9 cellular contexts compared by ENCODE assay signal in the genomic region with DNA sequence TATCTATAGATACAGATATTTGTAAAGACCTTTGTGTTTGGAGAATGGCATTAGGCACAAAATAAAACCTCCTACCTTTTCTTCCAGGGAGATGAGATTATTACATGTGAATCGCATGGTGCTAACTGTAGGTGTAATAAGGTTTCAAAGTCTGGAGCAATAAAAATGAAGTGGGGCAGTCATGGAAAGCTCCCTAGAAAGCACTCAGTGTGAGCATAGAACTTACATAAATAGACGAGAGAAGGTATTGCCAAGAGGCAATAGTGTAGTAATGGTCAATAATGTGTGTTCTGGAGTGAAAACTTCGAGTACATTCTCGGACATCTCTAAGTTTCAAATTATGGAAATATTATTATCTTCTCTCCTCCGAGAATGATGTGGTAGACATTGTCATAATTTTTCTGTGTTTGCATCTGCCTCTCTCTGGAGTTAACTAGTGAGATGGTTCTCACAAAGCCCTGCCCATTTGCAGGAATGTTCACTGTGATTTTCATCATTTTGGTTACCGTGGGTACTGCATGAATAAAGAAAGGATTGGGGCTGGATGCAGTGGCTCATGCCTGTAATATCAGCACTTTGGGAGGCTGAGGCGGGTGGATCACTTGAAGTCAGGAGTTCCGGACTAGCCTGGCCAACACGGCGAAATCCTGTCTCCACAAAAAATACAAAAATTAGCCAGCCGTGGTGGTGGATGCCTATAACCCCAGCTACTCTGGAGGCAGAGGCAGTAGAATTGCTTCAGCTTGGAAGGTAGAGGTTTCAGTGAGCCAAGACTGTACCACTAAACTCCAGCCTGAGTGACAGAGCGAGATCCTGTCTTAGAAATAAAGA. TPM values are rescaled to one million over a fixed set of nuclear protein-coding genes. Genes with fewer than 3 reads are reported as not detected.
DNase-seq lines count a peak whose midpoint lies in the region; ATAC-seq, FAIRE-seq and TF ChIP-seq lines count a peak whose summit lies in the region.
"Had no signal": no experiment of that assay in that cellular context is flagged by ENCODE, and none has a peak within 500 bp of the region (broad histone marks: within the 10 kb centered on the region; RNA-seq: fewer than 3 reads in every experiment).

No MANE protein-coding gene starts in this region.

- in situ Hi-C loops in K562 (cut with MboI), result no loop called here

- H3K9me3 Mint-ChIP-seq in natural killer cell, result no peaks in the 10 kb centered on the region
- H3K9me3 Mint-ChIP-seq in natural killer cell treated with Interleukin-12 subunit alpha and Interleukin-12 subunit beta and Interleukin-15 and Interleukin-18, amount 100 ng/mL, for 72 hours, result no peaks in the 10 kb centered on the region
- H3K9me3 Mint-ChIP-seq in activated CD4-positive, alpha-beta memory T cell treated with anti-CD3 and anti-CD28 coated beads, Interleukin-2, amount 10 ng/mL, durations not matched to agents 7 days and 5 days, result no peaks in the 10 kb centered on the region

- CTCF ChIA-PET in K562 (lab: Yijun Ruan, JAX; ENCODE audit: low intra/inter-chr PET ratio), result no interaction called here
- CTCF ChIA-PET in activated CD4-positive, alpha-beta memory T cell treated with anti-CD3 and anti-CD28 coated beads, Interleukin-2, amount 10 ng/mL, durations not matched to agents 7 days and 5 days (lab: Charles Lee), result no interaction called here

- H3K4me2 ChIP-seq in K562 (ENCODE audit: insufficient read depth, low read length), result no peak overlapping the region

- no peak for TF ChIP-seq EP300 in K562 (IDR thresholded peaks at IDR 0.05; ENCODE audit: low read length)

- 47% methylated on average over 12 of the region's 12 CpGs for WGBS in K562 (ENCODE audit: insufficient coverage, low coverage, missing lambda C conversion rate)

- BruUV-seq in K562 (replicated peaks; lab: Mats Ljungman, UMichigan), result no TSS peak

- H3K9me1 ChIP-seq in K562 (ENCODE audit: control insufficient read depth, insufficient read depth, low read length), result no peaks in the 10 kb centered on the region

- no peaks in the 10 kb centered on the region for H3K79me2 ChIP-seq in K562 (ENCODE audit: control insufficient read depth, insufficient read depth, low read length)

- H4K20me1 ChIP-seq in K562 (replicated peaks; ENCODE audit: control insufficient read depth, insufficient read depth, low read length), result no peaks in the 10 kb centered on the region

- H3K27me3 ChIP-seq in K562 (ENCODE audit: control insufficient read depth in 2 of 2, insufficient read depth in 2 of 2, low read length in 2 of 2), result no peaks in the 10 kb centered on the region
- H3K27me3 ChIP-seq: BE2C had no signal

- peaks cover 0 to 3% of the 10 kb centered on the region in 2 experiments; a peak in 2 of 5 replicates for H3K4me1 ChIP-seq in K562 (replicated peaks in 1 of 2; ENCODE audit: control insufficient read depth in 2 of 2, insufficient read depth in 2 of 2, low read length in 2 of 2)
- H3K4me1 ChIP-seq: BE2C had no signal

- no peak overlapping the region for H3K4me3 ChIP-seq in K562

- no peak for FAIRE-seq in K562 (lab: Jason Lieb, UNC)

- peak; percentile 57 for TF ChIP-seq POLR2A in K562 (conservative IDR thresholded peaks at IDR 0.05)

- no peaks in the 10 kb centered on the region for H3K27me3 Mint-ChIP-seq in natural killer cell (ENCODE audit: low read depth in 2 of 2)
- H3K27me3 Mint-ChIP-seq in natural killer cell treated with Interleukin-12 subunit alpha and Interleukin-12 subunit beta and Interleukin-15 and Interleukin-18, amount 100 ng/mL, for 72 hours, result no peaks in the 10 kb centered on the region
- H3K27me3 Mint-ChIP-seq in activated CD4-positive, alpha-beta memory T cell treated with anti-CD3 and anti-CD28 coated beads, Interleukin-2, amount 10 ng/mL, durations not matched to agents 7 days and 5 days, result no peaks in the 10 kb centered on the region

- H3K27ac Mint-ChIP-seq in natural killer cell, result peak overlapping the region; percentile 9 to 86
- peak overlapping the region in 1 of 2 donors; percentile 16 for H3K27ac Mint-ChIP-seq in natural killer cell treated with Interleukin-12 subunit alpha and Interleukin-12 subunit beta and Interleukin-15 and Interleukin-18, amount 100 ng/mL, for 72 hours
- no peak overlapping the region for H3K27ac Mint-ChIP-seq in activated CD4-positive, alpha-beta memory T cell treated with anti-CD3 and anti-CD28 coated beads, Interleukin-2, amount 10 ng/mL, durations not matched to agents 7 days and 5 days

- no peak overlapping the region for H3K27ac ChIP-seq in K562 (ENCODE audit: extremely low read depth, low read depth, low read length)

- H3K36me3 ChIP-seq in K562 (ENCODE audit: control insufficient read depth, insufficient read depth, low read length), result peaks cover 39% of the 10 kb centered on the region

- intact Hi-C loops in natural killer cell (cut with micrococcal nuclease), result loop anchor here (10.0 kb wide), 1 partner anchor 266 kb away; no protein-coding TSS in a partner anchor
- intact Hi-C loops in K562 (cut with micrococcal nuclease), result no loop called here

- H2AFZ ChIP-seq in K562 (ENCODE audit: low read depth, low read length), result peak overlapping the region; percentile 13; the same call in 1 of the 2 replicates

- no peak for TF ChIP-seq RAD21 in K562 (CRISPR knock-in tag; conservative IDR thresholded peaks at IDR 0.05 in 1 of 2, IDR thresholded peaks at IDR 0.05 in 1 of 2)

- H3K9me3 ChIP-seq in K562 (replicated peaks; ENCODE audit: control insufficient read depth, insufficient read depth, low read depth, low read length), result no peaks in the 10 kb centered on the region
- H3K9me3 ChIP-seq: BE2C had no signal

- DNase-seq in natural killer cell, result no peak
- DNase-seq in natural killer cell treated with Interleukin-12 subunit alpha and Interleukin-12 subunit beta and Interleukin-15 and Interleukin-18, amount 100 ng/mL, for 72 hours (ENCODE audit: low spot score), result no peak
- DNase-seq in K562 (ENCODE audit: extremely low read depth in 1 of 4, low spot score in 3 of 4), result peak in 1 of 4 experiments; percentile 23
- peak; percentile 70 for DNase-seq in islet precursor cell
- DNase-seq in effector CD8-positive, alpha-beta T cell (lab: John Stamatoyannopoulos, UW), result no peak
- DNase-seq in activated CD4-positive, alpha-beta memory T cell treated with anti-CD3 and anti-CD28 coated beads, Interleukin-2, amount 10 ng/mL, durations not matched to agents 7 days and 5 days, result no peak
- no peak for DNase-seq in NCI-H2107 treated with DMSO at 0.1 percent for 48 hours (lab: John Stamatoyannopoulos, UW; ENCODE audit: unreplicated experiment)
- DNase-seq: BE2C had no signal

- no peak overlapping the region for H3K4me3 Mint-ChIP-seq in natural killer cell
- H3K4me3 Mint-ChIP-seq in natural killer cell treated with Interleukin-12 subunit alpha and Interleukin-12 subunit beta and Interleukin-15 and Interleukin-18, amount 100 ng/mL, for 72 hours, result no peak overlapping the region
- no peak overlapping the region for H3K4me3 Mint-ChIP-seq in activated CD4-positive, alpha-beta memory T cell treated with anti-CD3 and anti-CD28 coated beads, Interleukin-2, amount 10 ng/mL, durations not matched to agents 7 days and 5 days

- TF ChIP-seq CTCF in natural killer cell (IDR thresholded peaks at IDR 0.05) (no peak), K562 (IDR thresholded peaks at IDR 0.05 in 2 of 3, conservative IDR thresholded peaks at IDR 0.05 in 1 of 3; ENCODE audit: insufficient read depth in 2 of 3, low read depth in 1 of 3, low read length in 3 of 3) (no peak)

- POLR2A ChIA-PET in K562 (lab: Yijun Ruan, JAX), result interaction anchor here (0.8 to 1.3 kb wide), 4 partner anchors 9 to 402 kb away, joined by 3 to 5 read pairs (median 4); partner anchors contain the start of gene TRDMT1
- POLR2A ChIA-PET in activated CD4-positive, alpha-beta memory T cell treated with anti-CD3 and anti-CD28 coated beads, Interleukin-2, amount 10 ng/mL, durations not matched to agents 7 days and 5 days (lab: Charles Lee), result interaction anchor here (0.7 to 3.1 kb wide), 9 partner anchors 9 to 419 kb away, joined by 3 to 16 read pairs (median 4); partner anchors contain the start of genes TRDMT1 and VIM

- H3K36me3 Mint-ChIP-seq in natural killer cell, result peaks cover 25% of the 10 kb centered on the region
- peaks cover 27% of the 10 kb centered on the region for H3K36me3 Mint-ChIP-seq in natural killer cell treated with Interleukin-12 subunit alpha and Interleukin-12 subunit beta and Interleukin-15 and Interleukin-18, amount 100 ng/mL, for 72 hours
- peaks cover 48% of the 10 kb centered on the region for H3K36me3 Mint-ChIP-seq in activated CD4-positive, alpha-beta memory T cell treated with anti-CD3 and anti-CD28 coated beads, Interleukin-2, amount 10 ng/mL, durations not matched to agents 7 days and 5 days (ENCODE audit: low read depth)

- peaks cover 4 to 19% of the 10 kb centered on the region in 2 donors for H3K4me1 Mint-ChIP-seq in natural killer cell
- H3K4me1 Mint-ChIP-seq in natural killer cell treated with Interleukin-12 subunit alpha and Interleukin-12 subunit beta and Interleukin-15 and Interleukin-18, amount 100 ng/mL, for 72 hours (ENCODE audit: low read depth in 2 of 2), result peaks cover 18 to 20% of the 10 kb centered on the region in 2 donors
- H3K4me1 Mint-ChIP-seq in activated CD4-positive, alpha-beta memory T cell treated with anti-CD3 and anti-CD28 coated beads, Interleukin-2, amount 10 ng/mL, durations not matched to agents 7 days and 5 days, result peaks cover 31% of the 10 kb centered on the region

- H3K9ac ChIP-seq in K562 (ENCODE audit: insufficient read depth in 1 of 2, low read depth in 2 of 2, low read length in 2 of 2), result peak overlapping the region in 1 of 2 experiments; percentile 8; a peak in 1 of 4 replicates

- peak in 2 of 3 donors; percentile 14 to 25 for ATAC-seq in natural killer cell
- ATAC-seq in natural killer cell treated with Interleukin-12 subunit alpha and Interleukin-12 subunit beta and Interleukin-15 and Interleukin-18, amount 100 ng/mL, for 72 hours, result no peak
- ATAC-seq in K562, result peak; percentile 58
- ATAC-seq in GM21576 (IDR thresholded peaks at IDR 0.05; ENCODE audit: unreplicated experiment), result no peak

RNA-seq across cellular contexts. Expression of gene VIM, which starts 10.6 kb away (rescaled TPM):
- total RNA-seq in natural killer cell, result 100 to 1,000 TPM; 627 to 717 (median 634) TPM
- 100 to 1,000 TPM; 587 to 647 TPM for total RNA-seq in natural killer cell treated with Interleukin-12 subunit alpha and Interleukin-12 subunit beta and Interleukin-15 and Interleukin-18, amount 100 ng/mL, for 72 hours
- 119 and 160 TPM in 2 replicates for total RNA-seq in K562 (2011; cell fraction: chromatin; rRNA removed; ENCODE audit: low replicate concordance)
- total RNA-seq in K562 (2011; cell fraction: nucleolus; rRNA removed), result 119 and 169 TPM in 2 replicates
- 116 and 178 TPM in 2 replicates for total RNA-seq in K562 (2011; cell fraction: nucleoplasm; rRNA removed)
- total RNA-seq in K562 (2014; rRNA removed), result 604 and 655 TPM in 2 replicates
- 264 and 301 TPM in 2 replicates for total RNA-seq in K562 (2014; rRNA removed; fragmentation: Illumina TruSeq; extraction: Trizol)
- total RNA-seq in K562 (2015; rRNA removed; fragmentation: Illumina TruSeq; extraction: Trizol), result 441 and 490 TPM in 2 replicates
- 571 and 621 TPM in 2 replicates for total RNA-seq in K562 (2021)
- 300 and 518 TPM in 2 replicates for polyA plus RNA-seq in K562 (2011; rRNA removed)
- polyA plus RNA-seq in K562 (2011; cell fraction: cytosol; rRNA removed), result 296 and 577 TPM in 2 replicates
- polyA plus RNA-seq in K562 (2011; cell fraction: nucleus; rRNA removed), result 267 and 332 TPM in 2 replicates
- 869 and 1,478 TPM in 2 replicates for polyA plus RNA-seq in K562 (2012)
- polyA plus RNA-seq in K562 (2014; fragmentation: Illumina TruSeq; extraction: Trizol), result 458 and 481 TPM in 2 replicates
- 100 to 1,000 TPM in 1 of 2 experiments, 10 to 100 TPM in 1; 86.0 to 123 TPM for polyA plus RNA-seq in K562 (2014; fragmentation: Nextera tagmentation; extraction: Ambion mirVana)
- polyA plus RNA-seq in K562 (2014; rRNA removed), result 275 and 383 TPM in 2 replicates
- 448 and 611 TPM in 2 replicates for polyA minus RNA-seq in K562 (2011; rRNA and poly(A)+ RNA removed)
- 361 and 458 TPM in 2 replicates for polyA minus RNA-seq in K562 (2011; cell fraction: cytosol; rRNA and poly(A)+ RNA removed)
- 168 and 199 TPM in 2 replicates for polyA minus RNA-seq in K562 (2011; cell fraction: nucleus; rRNA and poly(A)+ RNA removed)
- total RNA-seq in activated CD4-positive, alpha-beta memory T cell treated with anti-CD3 and anti-CD28 coated beads, Interleukin-2, amount 10 ng/mL, durations not matched to agents 7 days and 5 days, result 1,000 to 10,000 TPM; 2,572 to 2,607 TPM

RNA-seq across cellular contexts. Expression of gene TRDMT1, which starts 37.2 kb away (rescaled TPM):
- 10 to 100 TPM; 11.0 to 21.8 (median 14.4) TPM for total RNA-seq in natural killer cell
- total RNA-seq in natural killer cell treated with Interleukin-12 subunit alpha and Interleukin-12 subunit beta and Interleukin-15 and Interleukin-18, amount 100 ng/mL, for 72 hours, result 10 to 100 TPM in 1 of 2 donors, 1 to 10 TPM in 1; 8.1 to 15.2 TPM
- 5.7 and 18.9 TPM in 2 replicates for total RNA-seq in K562 (2011; cell fraction: chromatin; rRNA removed; ENCODE audit: low replicate concordance)
- total RNA-seq in K562 (2011; cell fraction: nucleolus; rRNA removed), result 2.3 and 4.5 TPM in 2 replicates
- 10.6 and 14.4 TPM in 2 replicates for total RNA-seq in K562 (2011; cell fraction: nucleoplasm; rRNA removed)
- 5.6 and 6.9 TPM in 2 replicates for total RNA-seq in K562 (2014; rRNA removed)
- total RNA-seq in K562 (2014; rRNA removed; fragmentation: Illumina TruSeq; extraction: Trizol), result 10.5 and 10.7 TPM in 2 replicates
- total RNA-seq in K562 (2015; rRNA removed; fragmentation: Illumina TruSeq; extraction: Trizol), result 5.6 and 7.0 TPM in 2 replicates
- total RNA-seq in K562 (2021), result 9.1 and 10.2 TPM in 2 replicates
- polyA plus RNA-seq in K562 (2011; rRNA removed), result 6.9 and 12.6 TPM in 2 replicates
- 1.8 and 2.4 TPM in 2 replicates for polyA plus RNA-seq in K562 (2011; cell fraction: cytosol; rRNA removed)
- 5.4 and 6.7 TPM in 2 replicates for polyA plus RNA-seq in K562 (2011; cell fraction: nucleus; rRNA removed)
- polyA plus RNA-seq in K562 (2012), result 4.1 and 6.4 TPM in 2 replicates
- polyA plus RNA-seq in K562 (2014; fragmentation: Illumina TruSeq; extraction: Trizol), result 6.5 and 9.6 TPM in 2 replicates
- polyA plus RNA-seq in K562 (2014; fragmentation: Nextera tagmentation; extraction: Ambion mirVana), result 1 to 10 TPM; 8.7 to 9.3 TPM
- polyA plus RNA-seq in K562 (2014; rRNA removed), result 5.4 and 6.2 TPM in 2 replicates
- 10.9 and 12.3 TPM in 2 replicates for polyA minus RNA-seq in K562 (2011; rRNA and poly(A)+ RNA removed)
- polyA minus RNA-seq in K562 (2011; cell fraction: cytosol; rRNA and poly(A)+ RNA removed), result 4.1 and 7.2 TPM in 2 replicates
- 7.5 and 12.0 TPM in 2 replicates for polyA minus RNA-seq in K562 (2011; cell fraction: nucleus; rRNA and poly(A)+ RNA removed)
- 10 to 100 TPM; 12.3 to 12.7 TPM for total RNA-seq in activated CD4-positive, alpha-beta memory T cell treated with anti-CD3 and anti-CD28 coated beads, Interleukin-2, amount 10 ng/mL, durations not matched to agents 7 days and 5 days

Comparison
In these comparisons a context has a peak if more than half of its experiments do, and no peak if none do; other contexts are left out.
1. ATAC-seq: peak in natural killer cell (2 of 3) and K562 (single experiment); none in natural killer cell treated with Interleukin-12 subunit alpha and Interleukin-12 subunit beta and Interleukin-15 and Interleukin-18, amount 100 ng/mL, for 72 hours (0 of 2) and GM21576 (single experiment).